10 cellular contexts compared by ENCODE assay signal in the genomic region with DNA sequence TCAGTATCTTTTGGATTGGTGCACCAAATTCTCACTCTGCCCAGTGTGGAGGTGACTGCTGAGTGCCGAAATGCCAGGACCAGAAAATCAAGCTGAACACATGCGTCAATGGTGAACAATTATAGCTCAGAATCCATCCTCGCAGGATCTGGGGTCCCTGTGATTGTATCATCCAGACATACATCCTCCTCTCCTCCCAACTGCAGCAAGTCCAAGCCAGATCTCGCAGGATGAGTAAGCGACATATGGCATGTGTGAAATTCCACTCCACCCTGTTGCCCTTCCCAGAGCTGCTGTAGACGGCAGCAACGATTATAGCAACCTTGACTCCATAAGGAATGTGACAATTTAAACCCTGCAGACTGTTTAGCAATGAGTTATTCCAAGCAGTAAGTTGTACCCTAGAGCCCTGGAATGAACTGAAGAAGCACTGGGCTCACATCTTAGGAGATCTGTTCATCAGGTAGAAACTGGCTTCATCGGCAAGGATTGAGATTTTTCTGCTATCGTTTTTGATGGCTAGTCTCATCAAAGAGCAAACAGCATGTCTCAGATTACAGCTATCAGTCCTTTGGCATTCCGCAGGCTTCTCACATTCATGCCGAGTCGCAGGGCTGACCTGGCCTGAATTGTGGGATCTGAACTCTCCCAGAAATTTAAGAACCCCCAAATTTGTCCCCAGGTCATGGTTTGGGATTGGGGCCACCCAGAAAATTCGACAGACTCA. TPM values are rescaled to one million over a fixed set of nuclear protein-coding genes. Genes with fewer than 3 reads are reported as not detected.
DNase-seq lines count a peak whose midpoint lies in the region; ATAC-seq and TF ChIP-seq lines count a peak whose summit lies in the region.
"Had no signal": no experiment of that assay in that cellular context is flagged by ENCODE, and none has a peak within 500 bp of the region (broad histone marks: within the 10 kb centered on the region; RNA-seq: fewer than 3 reads in every experiment).

No MANE protein-coding gene starts in this region.

- H2AFZ ChIP-seq in HCT116 (ENCODE audit: low read depth, low read length, poor library complexity, severe bottlenecking) (peak overlapping the region; percentile 93), SK-N-SH (ENCODE audit: low read depth) (peak overlapping the region; percentile 83)

- H4K20me1 ChIP-seq in HCT116 (ENCODE audit: insufficient read depth) (no peaks in the 10 kb centered on the region), SK-N-SH (ENCODE audit: insufficient read depth) (no peaks in the 10 kb centered on the region)

- RAD21 ChIA-PET in HCT116 (lab: Charles Lee; ENCODE audit: low non-redundant PET in 1 of 2, low total read pairs in 2 of 2, uncharacterized antibody in 2 of 2, unreplicated experiment in 2 of 2) = no interaction called here

- no TSS peak for BruUV-seq in HCT116 (replicated peaks; lab: Mats Ljungman, UMichigan)

- DNase-seq in HCT116 (ENCODE audit: low read depth, low spot score) (no peak), SK-N-SH (peak; percentile 53), cardiac muscle cell (ENCODE audit: low read depth in 1 of 2, low spot score in 1 of 2) (peak; percentile 72 to 76), NCI-H2107 (lab: John Stamatoyannopoulos, UW) (no peak)
- DNase-seq: activated CD4-positive, CD25-positive, alpha-beta regulatory T cell treated with anti-CD3 and anti-CD28 coated beads, Interleukin-2, amount 50 U/mL, for 72 hours; lower lobe of right lung; NCI-H1436 treated with DMSO at 0.1 percent for 48 hours had no signal

- intact Hi-C loops in HCT116 (cut with micrococcal nuclease) = no loop called here

- peak overlapping the region in 1 of 2 experiments; percentile 23; a peak in 1 of 4 replicates for H3K4me3 ChIP-seq in HCT116 (replicated peaks in 1 of 2; ENCODE audit: low read depth in 1 of 2, low read length in 2 of 2)
- H3K4me3 ChIP-seq in SK-N-SH (ENCODE audit: low read depth in 2 of 2, low read length in 1 of 2) = peak overlapping the region; percentile 20 to 24
- no peak overlapping the region for H3K4me3 ChIP-seq in cardiac muscle cell
- H3K4me3 ChIP-seq in skeletal muscle tissue (ENCODE audit: low read length in 3 of 3) = peak overlapping the region in 2 of 3 donors; percentile 18 to 45
- H3K4me3 ChIP-seq: lower lobe of right lung had no signal

- TF ChIP-seq RAD21 in HCT116 (IDR thresholded peaks at IDR 0.05; ENCODE audit: low read depth) (no peak), SK-N-SH (IDR thresholded peaks at IDR 0.05; ENCODE audit: low read length) (peak; percentile 16; the same call in 1 of the 2 replicates)

- no peaks in the 10 kb centered on the region for H3K79me2 ChIP-seq in HCT116 (ENCODE audit: insufficient read depth, low read length)
- H3K79me2 ChIP-seq in SK-N-SH (ENCODE audit: insufficient read depth) = no peaks in the 10 kb centered on the region

- H3K9me3 ChIP-seq in HCT116 (ENCODE audit: control insufficient read depth in 1 of 2, insufficient read depth in 1 of 2, low read depth in 1 of 2, low read length in 2 of 2) (no peaks in the 10 kb centered on the region), SK-N-SH (0 out of 2 replicates have a peak, but pooled peaks cover 3% of the 10 kb centered on the region), cardiac muscle cell (ENCODE audit: low read depth) (no peaks in the 10 kb centered on the region), skeletal muscle tissue (ENCODE audit: control insufficient read depth in 3 of 3, low read length in 3 of 3) (peaks cover 0 to 3% (median 0%) of the 10 kb centered on the region in 3 donors)
- H3K9me3 ChIP-seq: lower lobe of right lung had no signal

- TF ChIP-seq POLR2A in HCT116 (IDR thresholded peaks at IDR 0.05; ENCODE audit: borderline replicate concordance, extremely low read depth, insufficient read depth, insufficient read length) = no peak

- no peaks in the 10 kb centered on the region for H3K9me2 ChIP-seq in HCT116 (ENCODE audit: insufficient read depth)
- H3K9me2 ChIP-seq in SK-N-SH = no peaks in the 10 kb centered on the region

- 39% methylated on average over 13 of the region's 13 CpGs for WGBS in SK-N-SH (ENCODE audit: low lambda C conversion rate)

- no peaks in the 10 kb centered on the region for H3K27me3 ChIP-seq in HCT116 (ENCODE audit: insufficient read depth, low read length)
- H3K27me3 ChIP-seq in SK-N-SH (ENCODE audit: insufficient read depth) = no peaks in the 10 kb centered on the region
- H3K27me3 ChIP-seq in cardiac muscle cell = no peaks in the 10 kb centered on the region
- H3K27me3 ChIP-seq in skeletal muscle tissue (ENCODE audit: control insufficient read depth in 3 of 3, insufficient read depth in 3 of 3, low read length in 3 of 3) = no peaks in the 10 kb centered on the region

- H3K4me2 ChIP-seq in HCT116 (ENCODE audit: low read length) (peak overlapping the region; percentile 54), SK-N-SH (peak overlapping the region; percentile 61)

- H3K4me1 ChIP-seq in HCT116 (ENCODE audit: control insufficient read depth in 1 of 2, insufficient read depth in 2 of 2, low read length in 2 of 2) = peaks cover 2 to 18% of the 10 kb centered on the region in 2 experiments; a peak in 3 of 4 replicates
- H3K4me1 ChIP-seq in SK-N-SH (ENCODE audit: control insufficient read depth in 1 of 2, insufficient read depth in 2 of 2, low read depth in 1 of 2, low read length in 1 of 2) = peaks cover 0 to 17% of the 10 kb centered on the region in 2 experiments; a peak in 3 of 4 replicates
- peaks cover 21% of the 10 kb centered on the region for H3K4me1 ChIP-seq in cardiac muscle cell (ENCODE audit: low read depth)
- H3K4me1 ChIP-seq in skeletal muscle tissue (ENCODE audit: control insufficient read depth in 3 of 3, insufficient read depth in 3 of 3, low read length in 3 of 3) = peaks cover 6 to 13% (median 10%) of the 10 kb centered on the region in 3 donors
- H3K4me1 ChIP-seq: lower lobe of right lung had no signal

- POLR2A ChIA-PET in HCT116 (lab: Charles Lee) (no interaction called here), SK-N-SH (lab: Yijun Ruan, JAX) (no interaction called here)

- peaks cover 17% of the 10 kb centered on the region for H3F3A ChIP-seq in SK-N-SH (replicated peaks; ENCODE audit: insufficient read depth)

- no peak overlapping the region for H3K27ac ChIP-seq in HCT116 (ENCODE audit: low read depth, low read length)
- peak overlapping the region; percentile 79 to 96 for H3K27ac ChIP-seq in SK-N-SH (ENCODE audit: low read depth in 2 of 2, low read length in 1 of 2)
- H3K27ac ChIP-seq in cardiac muscle cell = peak overlapping the region; percentile 94
- peak overlapping the region; percentile 14 for H3K27ac ChIP-seq in skeletal muscle tissue (ENCODE audit: low read depth, low read length)
- H3K27ac ChIP-seq: lower lobe of right lung had no signal

- no peak for TF ChIP-seq CTCF in HCT116 (IDR thresholded peaks at IDR 0.05 in 2 of 3, conservative IDR thresholded peaks at IDR 0.05 in 1 of 3; ENCODE audit: borderline replicate concordance in 1 of 3, insufficient read depth in 1 of 3, low read depth in 2 of 3, low read length in 2 of 3)
- no peak for TF ChIP-seq CTCF in SK-N-SH (IDR thresholded peaks at IDR 0.05)
- TF ChIP-seq CTCF in cardiac muscle cell (IDR thresholded peaks at IDR 0.05; ENCODE audit: low read depth, low read length) = no peak

- CTCF ChIA-PET in HCT116 (lab: Charles Lee) = no interaction called here
- CTCF ChIA-PET in SK-N-SH (lab: Yijun Ruan, JAX) = interaction anchor here (1.2 to 1.4 kb wide), 2 partner anchors 207 to 250 kb away, joined by 3 to 5 read pairs; no protein-coding TSS in a partner anchor

- ATAC-seq in HCT116 (peak; percentile 83), GM18502 (IDR thresholded peaks at IDR 0.05; ENCODE audit: poor library complexity, unreplicated experiment) (no peak), HG03520 (IDR thresholded peaks at IDR 0.05; ENCODE audit: unreplicated experiment) (no peak)

- H3K36me3 ChIP-seq in HCT116 (ENCODE audit: control insufficient read depth in 1 of 2, insufficient read depth in 2 of 2, low read length in 2 of 2) = no peaks in the 10 kb centered on the region
- no peaks in the 10 kb centered on the region for H3K36me3 ChIP-seq in SK-N-SH (replicated peaks in 1 of 2; ENCODE audit: control insufficient read depth in 1 of 2, insufficient read depth in 2 of 2, low read length in 1 of 2)
- H3K36me3 ChIP-seq in cardiac muscle cell = no peaks in the 10 kb centered on the region
- H3K36me3 ChIP-seq in skeletal muscle tissue (ENCODE audit: control insufficient read depth in 3 of 3, insufficient read depth in 3 of 3, low read length in 3 of 3) = no peaks in the 10 kb centered on the region
- H3K36me3 ChIP-seq: lower lobe of right lung had no signal

- TF ChIP-seq EP300 in SK-N-SH (IDR thresholded peaks at IDR 0.05; ENCODE audit: borderline replicate concordance in 1 of 2, low read depth in 1 of 2, low read length in 1 of 2) = no peak; a peak in 2 of 4 replicates

- no peak overlapping the region; the same call in 1 of the 2 replicates for H3K9ac ChIP-seq in HCT116 (ENCODE audit: low read length)
- peak overlapping the region; percentile 64; the same call in 1 of the 2 replicates for H3K9ac ChIP-seq in SK-N-SH
- no peak overlapping the region for H3K9ac ChIP-seq in skeletal muscle tissue (ENCODE audit: low read depth in 1 of 3, low read length in 3 of 3)

TF ChIP-seq in HCT116, 20 proteins besides CTCF, POLR2A, EP300 and RAD21:
- no peak for TF ChIP-seq EZH2 (IDR thresholded peaks at IDR 0.05)
- no peak for TF ChIP-seq SIN3A (IDR thresholded peaks at IDR 0.05; ENCODE audit: low read depth)
- TF ChIP-seq, protein P1, sequence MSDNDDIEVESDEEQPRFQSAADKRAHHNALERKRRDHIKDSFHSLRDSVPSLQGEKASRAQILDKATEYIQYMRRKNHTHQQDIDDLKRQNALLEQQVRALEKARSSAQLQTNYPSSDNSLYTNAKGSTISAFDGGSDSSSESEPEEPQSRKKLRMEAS (IDR thresholded peaks at IDR 0.05) = peak; percentile 39; the same call in 1 of the 2 replicates
- no peak for TF ChIP-seq EZH2phosphoT487 (IDR thresholded peaks at IDR 0.05; ENCODE audit: borderline replicate concordance)

TF ChIP-seq in SK-N-SH, 30 proteins besides CTCF, POLR2A, EP300 and RAD21 (continues in another document):
- TF ChIP-seq, protein P2, sequence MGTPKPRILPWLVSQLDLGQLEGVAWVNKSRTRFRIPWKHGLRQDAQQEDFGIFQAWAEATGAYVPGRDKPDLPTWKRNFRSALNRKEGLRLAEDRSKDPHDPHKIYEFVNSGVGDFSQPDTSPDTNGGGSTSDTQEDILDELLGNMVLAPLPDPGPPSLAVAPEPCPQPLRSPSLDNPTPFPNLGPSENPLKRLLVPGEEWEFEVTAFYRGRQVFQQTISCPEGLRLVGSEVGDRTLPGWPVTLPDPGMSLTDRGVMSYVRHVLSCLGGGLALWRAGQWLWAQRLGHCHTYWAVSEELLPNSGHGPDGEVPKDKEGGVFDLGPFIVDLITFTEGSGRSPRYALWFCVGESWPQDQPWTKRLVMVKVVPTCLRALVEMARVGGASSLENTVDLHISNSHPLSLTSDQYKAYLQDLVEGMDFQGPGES (IDR thresholded peaks at IDR 0.05; ENCODE audit: low read depth, low read length) = no peak

RNA-seq across cellular contexts. Expression of a gene that starts 35.5 kb away (rescaled TPM):
- total RNA-seq in HCT116 (2021; ENCODE audit: unreplicated experiment) (0.34 TPM), cardiac muscle cell (318 and 453 TPM in 2 replicates), skeletal muscle tissue (14.1 TPM)
- polyA plus RNA-seq in HCT116 (2012) = 0.12 and 0.14 TPM in 2 replicates
- polyA plus RNA-seq in SK-N-SH (2012; rRNA removed) (2.5 and 3.1 TPM in 2 replicates), cardiac muscle cell (470 and 545 TPM in 2 replicates)
- 1.5 and 2.4 TPM in 2 replicates for polyA plus RNA-seq in SK-N-SH (2012; cell fraction: cytosol; rRNA removed)
- polyA plus RNA-seq in SK-N-SH (2012; cell fraction: nucleus; rRNA removed) = 3.8 and 4.7 TPM in 2 replicates

Comparison
In these comparisons a context has a peak if more than half of its experiments do, and no peak if none do; other contexts are left out.
1. DNase-seq: peak in SK-N-SH (single experiment) and cardiac muscle cell (2 of 2); none in HCT116 (single experiment) and NCI-H2107 (single experiment).
2. RNA of a gene that starts 35.5 kb away (total RNA-seq): 318 to 453 TPM in cardiac muscle cell; 14.1 TPM in skeletal muscle tissue (single experiment) and 0.34 TPM in HCT116 (single experiment); every median in the first group is over 10 times any median in the second.